28 cellular contexts compared by ENCODE assay signal in the genomic region with DNA sequence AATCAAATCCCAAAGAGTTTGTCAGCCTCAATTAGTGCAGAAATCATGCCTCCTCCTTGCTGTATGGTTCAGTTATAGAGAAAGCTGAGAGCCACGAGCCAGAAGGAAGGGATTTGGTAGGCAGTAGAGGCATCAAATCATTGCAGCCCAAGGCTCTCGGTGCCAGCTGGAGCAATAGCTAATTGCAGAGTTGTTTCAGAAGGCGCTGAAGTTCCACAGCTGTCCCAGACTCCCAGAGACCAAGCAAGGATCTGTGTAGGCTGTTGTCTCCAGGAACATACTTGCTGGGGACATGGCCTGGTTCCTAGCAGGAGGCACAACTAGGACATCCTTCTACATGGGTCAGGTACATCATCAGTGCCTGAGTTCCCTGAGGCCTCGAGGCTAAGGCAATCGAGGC.
"Had no signal": no experiment of that assay in that cellular context is flagged by ENCODE, and none has a peak within 500 bp of the region (broad histone marks: within the 10 kb centered on the region; RNA-seq: fewer than 3 reads in every experiment).

No MANE protein-coding gene starts in this region.

- H3K4me2 ChIP-seq: neural progenitor cell had no signal

- H3K4me1 ChIP-seq: left lung, lower lobe of right lung, parathyroid adenoma had no signal

- H3K36me3 ChIP-seq: left lung, lower lobe of right lung, neural progenitor cell, neutrophil, stomach, suprapubic skin, thoracic aorta, tibial artery, vagina had no signal

- DNase-seq: hippocampal formation; kidney; left colon; left lung; lower lobe of right lung; mammary epithelial cell; mesenchymal stem cell; naive B cell; natural killer cell; nephron progenitor cell; occipital lobe; right cardiac atrium; stimulated activated CD4-positive, alpha-beta T cell treated with anti-CD3 and anti-CD28 coated beads, Interleukin-12 subunit alpha, Interleukin-12 subunit beta, amount 100 ng/mL, for 4 hours; stimulated activated CD4-positive, alpha-beta T cell treated with anti-CD3 and anti-CD28 coated beads, Interleukin-15, amount 100 ng/mL, for 24 hours; stimulated activated CD4-positive, alpha-beta T cell treated with anti-CD3 and anti-CD28 coated beads, Interleukin-2, amount 100 ng/mL, for 24 hours; stimulated activated CD4-positive, alpha-beta T cell treated with anti-CD3 and anti-CD28 coated beads, Interleukin-4, amount 100 ng/mL, for 1 hour; stimulated activated naive B cell treated with anti-CD40 and anti-IgM and Interleukin-4, amounts not matched to agents 10 μg/mL and 1 μg/mL and 100 μg/mL, for 72 hours; stimulated activated naive CD8-positive, alpha-beta T cell treated with anti-CD3 and anti-CD28 coated beads, Interleukin-15, Interleukin-2, amounts not matched to agents 100 U/mL and 50 U/mL, for 24 hours; stomach; tibial artery had no signal

- ATAC-seq: left colon; left lung; lower lobe of right lung; natural killer cell; right cardiac atrium; sciatic nerve; stimulated activated naive B cell treated with anti-CD40 and anti-IgM and Interleukin-4, amounts not matched to agents 10 μg/mL and 1 μg/mL and 100 μg/mL, for 72 hours; stimulated activated naive CD8-positive, alpha-beta T cell treated with anti-CD3 and anti-CD28 coated beads, Interleukin-15, Interleukin-2, amounts not matched to agents 100 U/mL and 50 U/mL, for 24 hours had no signal

- H3K4me3 ChIP-seq: left lung, lower lobe of right lung, neural progenitor cell, skin epidermis, stomach, suprapubic skin, thoracic aorta, tibial artery, vagina had no signal

- H3K27me3 ChIP-seq: neural progenitor cell, tibial artery, vagina had no signal

- H3K9me3 ChIP-seq: left lung, lower lobe of right lung, neutrophil, stomach, suprapubic skin, thoracic aorta, tibial artery, vagina had no signal

- H3K9ac ChIP-seq: neural progenitor cell, parathyroid adenoma had no signal

- H3K27ac ChIP-seq: left lung, lower lobe of right lung, neural progenitor cell, neutrophil, parathyroid adenoma, skin epidermis, stomach, suprapubic skin, thoracic aorta, tibial artery, vagina had no signal
